In the genomic region with DNA sequence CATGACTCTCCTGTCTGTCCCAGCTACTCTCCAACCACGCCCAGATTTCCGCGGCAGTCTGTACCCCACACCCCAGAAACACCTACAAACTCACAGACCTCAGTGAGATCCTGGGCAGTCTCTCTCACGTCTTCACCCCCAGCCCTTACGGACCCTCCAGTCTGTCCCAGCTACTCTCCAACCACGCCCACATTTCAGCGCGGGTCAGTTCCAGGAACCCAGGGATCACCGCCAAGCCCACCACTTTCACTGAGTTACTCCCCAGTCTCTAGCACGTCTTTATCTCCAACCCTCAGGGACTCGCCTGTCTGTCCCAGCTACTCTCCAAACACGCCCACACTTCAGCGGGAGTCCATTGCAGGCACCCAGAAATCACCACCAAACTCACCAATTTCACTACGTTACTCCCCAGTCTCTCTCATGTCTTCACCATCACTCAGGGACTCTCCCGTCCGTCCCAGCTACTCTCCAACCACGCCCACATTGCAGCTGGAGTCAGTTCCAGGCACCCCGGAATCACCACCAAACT, we compare ENCODE assay signal across 1 cellular context.
TF ChIP-seq lines count a peak whose summit lies in the region.
"Not testable (repeated sequence)": the region's sequence is repeated elsewhere in the genome, so short reads cannot be mapped to it uniquely, and the experiment has no call there.

No MANE protein-coding gene starts in this region.

TF ChIP-seq in K562, 482 proteins besides CTCF, POLR2A, EP300 and RAD21 (continued from another document and continues in another):
- TF ChIP-seq MTA3 (IDR thresholded peaks at IDR 0.05; ENCODE audit: borderline replicate concordance) (peak; percentile 76; the same call in 1 of the 2 replicates), SMARCC2 (IDR thresholded peaks at IDR 0.05; ENCODE audit: low read depth) (0 out of 2 replicates have a peak, but pooled peaks have one; percentile 50), MTA2 (IDR thresholded peaks at IDR 0.05; ENCODE audit: low read depth) (0 out of 2 replicates have a peak, but pooled peaks have one; percentile 30), SMAD4 (CRISPR knock-in tag; conservative IDR thresholded peaks at IDR 0.05) (peak; percentile 95), ARNT (IDR thresholded peaks at IDR 0.05) (0 out of 4 replicates have a peak, but pooled peaks of 1 of the 2 experiments have one; percentile 61), TRIM24 (IDR thresholded peaks at IDR 0.05) (peak; percentile 55 to 63; a peak in 3 of 4 replicates), SMARCA4 (IDR thresholded peaks at IDR 0.05) (peak; percentile 72), CC2D1A (IDR thresholded peaks at IDR 0.05) (peak; percentile 72; the same call in 1 of the 2 replicates), ATF1 (tag; IDR thresholded peaks at IDR 0.05) (peak; percentile 21; the same call in 1 of the 2 replicates), TARDBP (IDR thresholded peaks at IDR 0.05) (peak; percentile 64; the same call in 1 of the 2 replicates), TAL1 (IDR thresholded peaks at IDR 0.05) (peak; percentile 59), KLF1 (tag; IDR thresholded peaks at IDR 0.05) (peak; percentile 76; the same call in 1 of the 2 replicates), TAF7 (tag; IDR thresholded peaks at IDR 0.05) (0 out of 2 replicates have a peak, but pooled peaks have one; percentile 15), NCOR1 (IDR thresholded peaks at IDR 0.05) (peak; percentile 74), PHB2 (IDR thresholded peaks at IDR 0.05; ENCODE audit: low read depth) (peak; percentile 49; the same call in 1 of the 2 replicates), ZNF436 (CRISPR knock-in tag; IDR thresholded peaks at IDR 0.05) (0 out of 2 replicates have a peak, but pooled peaks have one; percentile 44), KLF13 (tag; IDR thresholded peaks at IDR 0.05; ENCODE audit: borderline replicate concordance, low read depth) (peak; percentile 97), MIER1 (IDR thresholded peaks at IDR 0.05; ENCODE audit: low read depth) (peak; percentile 75; the same call in 1 of the 2 replicates), NBN (IDR thresholded peaks at IDR 0.05; ENCODE audit: low read depth) (peak; percentile 67; the same call in 1 of the 2 replicates), GATAD2A (IDR thresholded peaks at IDR 0.05) (peak; percentile 92), DACH1 (IDR thresholded peaks at IDR 0.05; ENCODE audit: partially characterized antibody) (peak; percentile 68), LARP7 (IDR thresholded peaks at IDR 0.05) (peak; percentile 98), OTX1 (CRISPR knock-in tag; IDR thresholded peaks at IDR 0.05) (peak; percentile 88), ZBTB5 (IDR thresholded peaks at IDR 0.05) (peak; percentile 65; the same call in 1 of the 2 replicates), HDGF (IDR thresholded peaks at IDR 0.05) (peak; percentile 76), ZNF133 (CRISPR knock-in tag; IDR thresholded peaks at IDR 0.05) (peak; percentile 74; the same call in 1 of the 2 replicates), CXXC5 (CRISPR knock-in tag; IDR thresholded peaks at IDR 0.05) (peak; percentile 73), DPF2 (IDR thresholded peaks at IDR 0.05) (peak; percentile 80), NKRF (IDR thresholded peaks at IDR 0.05; ENCODE audit: borderline replicate concordance) (peak; percentile 82; the same call in 1 of the 2 replicates), PBX2 (tag; conservative IDR thresholded peaks at IDR 0.05; ENCODE audit: low read depth) (peak; percentile 67), ATF7 (IDR thresholded peaks at IDR 0.05) (peak; percentile 59; the same call in 1 of the 2 replicates), ELF4 (CRISPR knock-in tag; IDR thresholded peaks at IDR 0.05) (peak; percentile 28; the same call in 1 of the 2 replicates), EGR1 (conservative IDR thresholded peaks at IDR 0.05) (peak; percentile 92), ARHGAP35 (IDR thresholded peaks at IDR 0.05; ENCODE audit: partially characterized antibody) (peak; percentile 24), HIVEP1 (CRISPR knock-in tag; IDR thresholded peaks at IDR 0.05) (0 out of 2 replicates have a peak, but pooled peaks have one; percentile 40), SOX6 (IDR thresholded peaks at IDR 0.05) (peak; percentile 28; the same call in 1 of the 2 replicates), ARID1B (IDR thresholded peaks at IDR 0.05) (peak; percentile 78), TRIM28 (IDR thresholded peaks at IDR 0.05) (peak; percentile 26; the same call in 1 of the 2 replicates), NCOA1 (IDR thresholded peaks at IDR 0.05; ENCODE audit: low read depth) (0 out of 2 replicates have a peak, but pooled peaks have one; percentile 51), NCOA4 (IDR thresholded peaks at IDR 0.05; ENCODE audit: partially characterized antibody) (peak; percentile 77), CBFA2T3 (IDR thresholded peaks at IDR 0.05) (peak; percentile 78), FOXK2 (conservative IDR thresholded peaks at IDR 0.05 in 1 of 2, IDR thresholded peaks at IDR 0.05 in 1 of 2; ENCODE audit: low read depth in 2 of 2) (0 out of 4 replicates have a peak, but pooled peaks of 1 of the 2 experiments have one; percentile 23), PHF21A (IDR thresholded peaks at IDR 0.05; ENCODE audit: borderline replicate concordance, low read depth) (peak; percentile 83), PHF20 (IDR thresholded peaks at IDR 0.05; ENCODE audit: partially characterized antibody) (peak; percentile 34), CTBP1 (IDR thresholded peaks at IDR 0.05; ENCODE audit: borderline replicate concordance) (peak; percentile 60; the same call in 1 of the 2 replicates), HDAC1 (IDR thresholded peaks at IDR 0.05) (peak in 1 of 2 experiments; percentile 92; a peak in 2 of 4 replicates), MEIS2 (IDR thresholded peaks at IDR 0.05; ENCODE audit: partially characterized antibody) (peak; percentile 51), HLTF (IDR thresholded peaks at IDR 0.05) (peak; percentile 91), SAP30 (IDR thresholded peaks at IDR 0.05; ENCODE audit: borderline replicate concordance, insufficient read depth, low read depth, low read length, poor library complexity, severe bottlenecking) (peak; percentile 45), JUNB (CRISPR knock-in tag; conservative IDR thresholded peaks at IDR 0.05) (0 out of 2 replicates have a peak, but pooled peaks have one; percentile 10), ARID2 (IDR thresholded peaks at IDR 0.05) (peak; percentile 35; the same call in 1 of the 2 replicates), MTA1 (IDR thresholded peaks at IDR 0.05; ENCODE audit: borderline replicate concordance) (peak; percentile 45; the same call in 1 of the 2 replicates)
- TF ChIP-seq, protein P1, sequence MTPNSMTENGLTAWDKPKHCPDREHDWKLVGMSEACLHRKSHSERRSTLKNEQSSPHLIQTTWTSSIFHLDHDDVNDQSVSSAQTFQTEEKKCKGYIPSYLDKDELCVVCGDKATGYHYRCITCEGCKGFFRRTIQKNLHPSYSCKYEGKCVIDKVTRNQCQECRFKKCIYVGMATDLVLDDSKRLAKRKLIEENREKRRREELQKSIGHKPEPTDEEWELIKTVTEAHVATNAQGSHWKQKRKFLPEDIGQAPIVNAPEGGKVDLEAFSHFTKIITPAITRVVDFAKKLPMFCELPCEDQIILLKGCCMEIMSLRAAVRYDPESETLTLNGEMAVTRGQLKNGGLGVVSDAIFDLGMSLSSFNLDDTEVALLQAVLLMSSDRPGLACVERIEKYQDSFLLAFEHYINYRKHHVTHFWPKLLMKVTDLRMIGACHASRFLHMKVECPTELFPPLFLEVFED (CRISPR knock-in tag; conservative IDR thresholded peaks at IDR 0.05), result peak; percentile 88
- not testable (repeated sequence) for TF ChIP-seq ATF1 (CRISPR knock-in tag; IDR thresholded peaks at IDR 0.05); PBX2 (CRISPR knock-in tag; IDR thresholded peaks at IDR 0.05; ENCODE audit: low read depth)
- TF ChIP-seq, protein P2, sequence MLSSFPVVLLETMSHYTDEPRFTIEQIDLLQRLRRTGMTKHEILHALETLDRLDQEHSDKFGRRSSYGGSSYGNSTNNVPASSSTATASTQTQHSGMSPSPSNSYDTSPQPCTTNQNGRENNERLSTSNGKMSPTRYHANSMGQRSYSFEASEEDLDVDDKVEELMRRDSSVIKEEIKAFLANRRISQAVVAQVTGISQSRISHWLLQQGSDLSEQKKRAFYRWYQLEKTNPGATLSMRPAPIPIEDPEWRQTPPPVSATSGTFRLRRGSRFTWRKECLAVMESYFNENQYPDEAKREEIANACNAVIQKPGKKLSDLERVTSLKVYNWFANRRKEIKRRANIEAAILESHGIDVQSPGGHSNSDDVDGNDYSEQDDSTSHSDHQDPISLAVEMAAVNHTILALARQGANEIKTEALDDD (IDR thresholded peaks at IDR 0.05), result peak; percentile 42; the same call in 1 of the 2 replicates
- TF ChIP-seq, protein P3, sequence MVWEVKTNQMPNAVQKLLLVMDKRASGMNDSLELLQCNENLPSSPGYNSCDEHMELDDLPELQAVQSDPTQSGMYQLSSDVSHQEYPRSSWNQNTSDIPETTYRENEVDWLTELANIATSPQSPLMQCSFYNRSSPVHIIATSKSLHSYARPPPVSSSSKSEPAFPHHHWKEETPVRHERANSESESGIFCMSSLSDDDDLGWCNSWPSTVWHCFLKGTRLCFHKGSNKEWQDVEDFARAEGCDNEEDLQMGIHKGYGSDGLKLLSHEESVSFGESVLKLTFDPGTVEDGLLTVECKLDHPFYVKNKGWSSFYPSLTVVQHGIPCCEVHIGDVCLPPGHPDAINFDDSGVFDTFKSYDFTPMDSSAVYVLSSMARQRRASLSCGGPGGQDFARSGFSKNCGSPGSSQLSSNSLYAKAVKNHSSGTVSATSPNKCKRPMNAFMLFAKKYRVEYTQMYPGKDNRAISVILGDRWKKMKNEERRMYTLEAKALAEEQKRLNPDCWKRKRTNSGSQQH (CRISPR knock-in tag; IDR thresholded peaks at IDR 0.05), result peak; percentile 61; the same call in 1 of the 2 replicates
- TF ChIP-seq, protein P4, sequence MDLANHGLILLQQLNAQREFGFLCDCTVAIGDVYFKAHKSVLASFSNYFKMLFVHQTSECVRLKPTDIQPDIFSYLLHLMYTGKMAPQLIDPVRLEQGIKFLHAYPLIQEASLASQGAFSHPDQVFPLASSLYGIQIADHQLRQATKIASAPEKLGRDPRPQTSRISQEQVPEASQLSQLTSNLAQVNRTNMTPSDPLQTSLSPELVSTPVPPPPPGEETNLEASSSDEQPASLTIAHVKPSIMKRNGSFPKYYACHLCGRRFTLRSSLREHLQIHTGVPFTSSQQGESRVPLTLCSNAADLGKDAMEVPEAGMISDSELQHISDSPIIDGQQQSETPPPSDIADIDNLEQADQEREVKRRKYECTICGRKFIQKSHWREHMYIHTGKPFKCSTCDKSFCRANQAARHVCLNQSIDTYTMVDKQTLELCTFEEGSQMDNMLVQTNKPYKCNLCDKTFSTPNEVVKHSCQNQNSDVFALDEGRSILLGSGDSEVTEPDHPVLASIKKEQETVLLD (IDR thresholded peaks at IDR 0.05), result peak; percentile 69
- TF ChIP-seq, protein P5, sequence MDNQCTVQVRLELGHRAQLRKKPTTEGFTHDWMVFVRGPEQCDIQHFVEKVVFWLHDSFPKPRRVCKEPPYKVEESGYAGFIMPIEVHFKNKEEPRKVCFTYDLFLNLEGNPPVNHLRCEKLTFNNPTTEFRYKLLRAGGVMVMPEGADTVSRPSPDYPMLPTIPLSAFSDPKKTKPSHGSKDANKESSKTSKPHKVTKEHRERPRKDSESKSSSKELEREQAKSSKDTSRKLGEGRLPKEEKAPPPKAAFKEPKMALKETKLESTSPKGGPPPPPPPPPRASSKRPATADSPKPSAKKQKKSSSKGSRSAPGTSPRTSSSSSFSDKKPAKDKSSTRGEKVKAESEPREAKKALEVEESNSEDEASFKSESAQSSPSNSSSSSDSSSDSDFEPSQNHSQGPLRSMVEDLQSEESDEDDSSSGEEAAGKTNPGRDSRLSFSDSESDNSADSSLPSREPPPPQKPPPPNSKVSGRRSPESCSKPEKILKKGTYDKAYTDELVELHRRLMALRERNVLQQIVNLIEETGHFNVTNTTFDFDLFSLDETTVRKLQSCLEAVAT (IDR thresholded peaks at IDR 0.05), result peak; percentile 75 to 76; a peak in 3 of 4 replicates
